ENCODE assay signal across 6 cellular contexts in the genomic region with DNA sequence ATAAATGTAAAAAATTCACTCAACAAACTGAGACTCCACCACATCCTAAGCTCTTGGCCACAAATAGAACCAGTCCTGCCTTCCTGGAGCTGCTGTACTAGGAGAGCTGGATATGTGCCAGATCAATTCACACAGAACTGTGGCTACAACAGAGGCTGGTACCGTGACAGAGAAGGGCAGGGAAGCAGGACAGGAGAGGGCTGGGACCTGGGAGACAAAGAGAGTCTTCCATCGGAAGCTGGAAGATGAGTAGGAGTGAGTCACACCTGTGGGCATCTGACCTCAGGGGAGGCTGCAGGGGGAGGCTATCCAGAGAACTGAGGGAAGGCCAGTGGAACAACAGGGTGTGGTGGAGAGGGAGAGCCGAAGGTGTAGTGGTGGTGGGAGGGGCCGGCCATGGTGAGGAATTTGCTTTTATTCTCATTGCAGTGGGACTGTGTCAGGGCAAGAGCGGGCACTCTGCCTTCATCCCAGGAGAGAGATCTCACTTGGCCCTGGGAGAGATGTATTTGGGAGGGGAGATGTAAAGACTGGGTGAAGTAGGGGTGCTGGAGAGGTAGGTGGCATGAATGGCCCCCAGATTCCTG. TPM values are rescaled to one million over a fixed set of nuclear protein-coding genes. Genes with fewer than 3 reads are reported as not detected.
DNase-seq lines count a peak whose midpoint lies in the region; ATAC-seq and TF ChIP-seq lines count a peak whose summit lies in the region.

No MANE protein-coding gene starts in this region.

- peak; percentile 43 for ATAC-seq in left ventricle myocardium superior

- peaks cover 15% of the 10 kb centered on the region; the same call in 1 of the 2 replicates for H3F3A ChIP-seq in MM.1S (ENCODE audit: insufficient read depth, low read length)

- H3K36me3 ChIP-seq in MM.1S (replicated peaks; ENCODE audit: insufficient read depth, low read length), result no peaks in the 10 kb centered on the region

- no peak overlapping the region for H3K4me2 ChIP-seq in MM.1S (ENCODE audit: low read depth, low read length)

- no peaks in the 10 kb centered on the region for H3K9me2 ChIP-seq in MM.1S (replicated peaks; ENCODE audit: insufficient read depth, low read length)

- peak overlapping the region; percentile 86 for H3K27ac ChIP-seq in RWPE1
- H3K27ac ChIP-seq in MM.1S (ENCODE audit: low read length), result no peak overlapping the region

- POLR2A ChIA-PET in RWPE1 (lab: Yijun Ruan, JAX; ENCODE audit: low non-redundant PET), result interaction anchor here (0.6 to 1.5 kb wide), 2 partner anchors 19 to 987 kb away, joined by 3 to 4 read pairs; no protein-coding TSS in a partner anchor

- H4K20me1 ChIP-seq in MM.1S (ENCODE audit: insufficient read depth, low read length), result no peaks in the 10 kb centered on the region

- no peak overlapping the region for H2AFZ ChIP-seq in MM.1S (ENCODE audit: low read length)

- 0 out of 2 replicates have a peak, but pooled peaks cover 5% of the 10 kb centered on the region for H3K4me1 ChIP-seq in MM.1S (ENCODE audit: low read length)

- no peak overlapping the region for H3K9ac ChIP-seq in MM.1S (ENCODE audit: low read length)

- H3K79me2 ChIP-seq in MM.1S (ENCODE audit: low read length), result no peaks in the 10 kb centered on the region

- H3K4me3 ChIP-seq in MM.1S (ENCODE audit: low read length), result no peak overlapping the region

- peak; percentile 96 for DNase-seq in DMS53 (lab: John Stamatoyannopoulos, UW)
- peak; percentile 85 for DNase-seq in RWPE1 (ENCODE audit: low spot score)
- DNase-seq in left ventricle myocardium superior, result no peak
- no peak for DNase-seq in ecto neural progenitor cell (ENCODE audit: low spot score)
- no peak for DNase-seq in activated gamma-delta T cell treated with Interleukin-2 at 50 U/mL for 16 hours
- no peak for DNase-seq in MM.1S

- CTCF ChIA-PET in RWPE1 (lab: Yijun Ruan, JAX), result interaction anchor here (0.6 to 2.8 kb wide), 6 partner anchors 8 to 217 kb away, joined by 3 to 17 read pairs (median 6); a partner anchor contains a TSS

- H3K9me3 ChIP-seq in MM.1S (replicated peaks; ENCODE audit: insufficient read depth, low read length), result no peaks in the 10 kb centered on the region

- no peaks in the 10 kb centered on the region for H3K27me3 ChIP-seq in MM.1S (replicated peaks; ENCODE audit: insufficient read depth, low read length)

- no peak for TF ChIP-seq CTCF in RWPE1 (conservative IDR thresholded peaks at IDR 0.05; ENCODE audit: low read depth)
- no peak for TF ChIP-seq CTCF in MM.1S (IDR thresholded peaks at IDR 0.05; ENCODE audit: low read length)

- intact Hi-C loops in left ventricle myocardium superior (cut with micrococcal nuclease), result no loop called here

RNA-seq across cellular contexts. Expression of a gene that starts 1.9 kb away (rescaled TPM):
- 77.5 TPM for total RNA-seq in left ventricle myocardium superior

RNA-seq across cellular contexts. Expression of a gene that starts 10.2 kb away (rescaled TPM):
- total RNA-seq in left ventricle myocardium superior, result 25.0 TPM

RNA-seq across cellular contexts. Expression of a gene that starts 12.3 kb away (rescaled TPM):
- 39.3 TPM for total RNA-seq in left ventricle myocardium superior

RNA-seq across cellular contexts. Expression of a gene that starts 15.8 kb away (rescaled TPM):
- total RNA-seq in left ventricle myocardium superior, result 57.3 TPM

RNA-seq across cellular contexts. Expression of a gene that starts 35.2 kb away (rescaled TPM):
- 60.4 TPM for total RNA-seq in left ventricle myocardium superior

Comparison
In these comparisons a context has a peak if more than half of its experiments do, and no peak if none do; other contexts are left out.
1. DNase-seq: peak in DMS53 (single experiment) and RWPE1 (single experiment); none in left ventricle myocardium superior (single experiment), ecto neural progenitor cell (single experiment), activated gamma-delta T cell treated with Interleukin-2 at 50 U/mL for 16 hours (single experiment) and MM.1S (single experiment).